9 cellular contexts compared by ENCODE assay signal in genomic region chr14:34930591-34931069, GRCh38. TPM values are rescaled to one million over a fixed set of nuclear protein-coding genes. Genes with fewer than 3 reads are reported as not detected.
DNase-seq lines count a peak whose midpoint lies in the region; ATAC-seq and TF ChIP-seq lines count a peak whose summit lies in the region.
"Had no signal": no experiment of that assay in that cellular context is flagged by ENCODE, and none has a peak within 500 bp of the region (broad histone marks: within the 10 kb centered on the region; RNA-seq: fewer than 3 reads in every experiment).

No MANE protein-coding gene starts in this region.

- peaks cover 0 to 14% (median 3%) of the 10 kb centered on the region in 3 donors for H3K4me1 ChIP-seq in esophagus squamous epithelium
- no peaks in the 10 kb centered on the region for H3K4me1 ChIP-seq in gastrocnemius medialis

- ATAC-seq in GM19395 (IDR thresholded peaks at IDR 0.05; ENCODE audit: unreplicated experiment) (peak; percentile 84), HG03460 (IDR thresholded peaks at IDR 0.05; ENCODE audit: unreplicated experiment) (peak; percentile 63), gastrocnemius medialis (no peak)

- in situ Hi-C loops in gastrocnemius medialis (cut with MboI; ENCODE audit: low sequenced_read_pairs in 4 of 4), result no loop called here

- no peak overlapping the region for H3K27ac Mint-ChIP-seq in osteocyte (ENCODE audit: unreplicated experiment)

- H3K27me3 ChIP-seq in GM06990 (replicated peaks; ENCODE audit: control insufficient read depth, insufficient read depth, low read length) (no peaks in the 10 kb centered on the region), esophagus squamous epithelium (no peaks in the 10 kb centered on the region), gastrocnemius medialis (no peaks in the 10 kb centered on the region)

- H3K9me3 Mint-ChIP-seq in osteocyte (ENCODE audit: unreplicated experiment), result peaks cover 3% of the 10 kb centered on the region

- H3K36me3 ChIP-seq in GM06990 (ENCODE audit: control insufficient read depth, insufficient read depth, low read length) (no peaks in the 10 kb centered on the region), esophagus squamous epithelium (no peaks in the 10 kb centered on the region), gastrocnemius medialis (no peaks in the 10 kb centered on the region)

- TF ChIP-seq POLR2A in esophagus squamous epithelium (IDR thresholded peaks at IDR 0.05) (peak in 1 of 4 donors; percentile 35), gastrocnemius medialis (IDR thresholded peaks at IDR 0.05) (no peak)

- no peak overlapping the region for H3K4me3 Mint-ChIP-seq in osteocyte (ENCODE audit: unreplicated experiment)

- peaks cover 8% of the 10 kb centered on the region for H3K4me1 Mint-ChIP-seq in osteocyte (ENCODE audit: unreplicated experiment)

- H3K27ac ChIP-seq in esophagus squamous epithelium, result peak overlapping the region in 3 of 4 donors; percentile 5 to 56 (median 42)
- no peak overlapping the region for H3K27ac ChIP-seq in gastrocnemius medialis

- H3K27me3 Mint-ChIP-seq in osteocyte (ENCODE audit: unreplicated experiment), result no peaks in the 10 kb centered on the region

- H3K9me3 ChIP-seq in esophagus squamous epithelium (no peaks in the 10 kb centered on the region), gastrocnemius medialis (no peaks in the 10 kb centered on the region)

- intact Hi-C loops in esophagus squamous epithelium (cut with DNase I) (no loop called here), gastrocnemius medialis (cut with DNase I; ENCODE audit: low total_unique reads) (no loop called here)

- H3K36me3 Mint-ChIP-seq in osteocyte (ENCODE audit: unreplicated experiment), result peaks cover 1% of the 10 kb centered on the region

- 54 to 72% methylated on average over 4 of the region's 4 CpGs for WGBS in esophagus squamous epithelium, 2 donors

- H3K4me3 ChIP-seq in GM06990 (replicated peaks; ENCODE audit: low read depth, low read length), result no peak overlapping the region
- no peak overlapping the region for H3K4me3 ChIP-seq in esophagus squamous epithelium
- no peak overlapping the region for H3K4me3 ChIP-seq in gastrocnemius medialis

- TF ChIP-seq CTCF in GM06990 (IDR thresholded peaks at IDR 0.05; ENCODE audit: insufficient read depth, low read length, poor library complexity, severe bottlenecking) (no peak), esophagus squamous epithelium (IDR thresholded peaks at IDR 0.05) (no peak), osteocyte (IDR thresholded peaks at IDR 0.05) (no peak), gastrocnemius medialis (IDR thresholded peaks at IDR 0.05 in 4 of 5, conservative IDR thresholded peaks at IDR 0.05 in 1 of 5) (no peak)

- peak; percentile 37 for DNase-seq in GM06990 (ENCODE audit: extremely low read depth, insufficient read length)
- DNase-seq in esophagus squamous epithelium (lab: John Stamatoyannopoulos, UW), result no peak
- no peak for DNase-seq in medulla oblongata (ENCODE audit: extremely low spot score)
- DNase-seq in osteocyte (ENCODE audit: extremely low spot score, unreplicated experiment), result no peak
- DNase-seq in gastrocnemius medialis, result no peak
- no peak for DNase-seq in globus pallidus (ENCODE audit: low spot score)
- DNase-seq: right cardiac atrium had no signal

RNA-seq across cellular contexts. Expression of gene SRP54, which starts 52.2 kb away (rescaled TPM):
- total RNA-seq in esophagus squamous epithelium (10 to 100 TPM; 46.2 to 53.0 (median 49.6) TPM), osteocyte (59.7 and 62.4 TPM in 2 replicates), gastrocnemius medialis (10 to 100 TPM; 33.7 to 40.0 (median 34.6) TPM)

RNA-seq across cellular contexts. Expression of gene BAZ1A, which starts 55.5 kb away (rescaled TPM):
- total RNA-seq in esophagus squamous epithelium (10 to 100 TPM; 19.1 to 57.5 (median 53.8) TPM), osteocyte (26.7 and 27.7 TPM in 2 replicates), gastrocnemius medialis (10 to 100 TPM; 11.6 to 18.5 (median 14.7) TPM)

Comparison
In these comparisons a context has a peak if more than half of its experiments do, and no peak if none do; other contexts are left out.
1. ATAC-seq: peak in GM19395 (single experiment) and HG03460 (single experiment); none in gastrocnemius medialis (0 of 2).
2. H3K27ac ChIP-seq: peak in esophagus squamous epithelium (3 of 4); none in gastrocnemius medialis (0 of 4).